ENCODE assay signal across 9 cellular contexts in the genomic region with DNA sequence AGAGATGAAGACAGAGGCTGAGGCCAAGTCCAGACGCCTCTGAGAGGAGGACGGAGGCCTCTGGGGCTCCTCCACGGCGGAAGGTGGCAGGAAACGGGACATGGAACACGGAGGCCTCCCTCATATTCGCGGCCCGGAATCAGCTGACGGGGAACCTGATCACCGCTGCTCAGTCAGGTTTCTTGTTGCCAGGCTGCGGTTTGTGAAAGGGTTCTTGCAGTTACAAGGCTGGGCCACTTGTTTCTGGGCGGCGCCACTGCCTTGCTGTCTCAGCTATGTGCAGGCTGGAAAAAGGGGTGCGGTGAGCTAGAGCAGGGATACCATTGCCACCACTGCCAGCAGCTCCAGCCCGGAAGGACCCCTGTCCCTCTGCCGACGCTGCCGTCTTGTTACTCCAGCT. TPM values are rescaled to one million over a fixed set of nuclear protein-coding genes. Genes with fewer than 3 reads are reported as not detected.
DNase-seq lines count a peak whose midpoint lies in the region; ATAC-seq and TF ChIP-seq lines count a peak whose summit lies in the region.
"Had no signal": no experiment of that assay in that cellular context is flagged by ENCODE, and none has a peak within 500 bp of the region (broad histone marks: within the 10 kb centered on the region; RNA-seq: fewer than 3 reads in every experiment).

No MANE protein-coding gene starts in this region.

- DNase-seq in Caki2 (ENCODE audit: low read depth): peak; percentile 14
- peak; percentile 9 for DNase-seq in NT2/D1 (ENCODE audit: low read depth, low spot score)
- DNase-seq in iPS-NIHi11 (ENCODE audit: low spot score): peak; percentile 58
- DNase-seq in NOMO-1 treated with dmso at 0.1 percent for 144 hours (lab: John Stamatoyannopoulos, UW; ENCODE audit: unreplicated experiment): no peak
- DNase-seq in activated effector memory CD4-positive, alpha-beta T cell treated with anti-CD3 and anti-CD28 coated beads, Interleukin-2, amount 50 U/mL, for 16 hours: no peak
- DNase-seq in uterus: no peak
- DNase-seq: activated naive CD4-positive, alpha-beta T cell treated with Interleukin-2 at 50 U/mL for 16 hours had no signal

- intact Hi-C loops in uterus (cut with DNase I; ENCODE audit: low total_unique reads): no loop called here

- H3K9ac ChIP-seq in NT2/D1 (ENCODE audit: insufficient read length, low read depth): no peak overlapping the region

- no peaks in the 10 kb centered on the region for H3K4me1 ChIP-seq in NT2/D1 (ENCODE audit: insufficient read depth, insufficient read length)
- H3K4me1 ChIP-seq in uterus: no peaks in the 10 kb centered on the region

- in situ Hi-C loops in Caki2 (cut with HindIII; ENCODE audit: low pct_unique_long_range_greater_than_20kb, low sequenced_read_pairs): no loop called here

- no peaks in the 10 kb centered on the region for H3K9me3 ChIP-seq in NT2/D1 (ENCODE audit: insufficient read depth, low read length)
- no peaks in the 10 kb centered on the region for H3K9me3 ChIP-seq in uterus

- H3K4me3 ChIP-seq in NT2/D1 (ENCODE audit: insufficient read length, low read depth): no peak overlapping the region
- H3K4me3 ChIP-seq in uterus: no peak overlapping the region

- peak; percentile 77 for ATAC-seq in GM21515 (IDR thresholded peaks at IDR 0.05; ENCODE audit: unreplicated experiment)
- no peak for ATAC-seq in HG02571 (IDR thresholded peaks at IDR 0.05; ENCODE audit: unreplicated experiment)

- no peaks in the 10 kb centered on the region for H3K27me3 ChIP-seq in NT2/D1 (ENCODE audit: insufficient read depth, insufficient read length)
- no peaks in the 10 kb centered on the region for H3K27me3 ChIP-seq in uterus

- no peak overlapping the region for H3K27ac ChIP-seq in uterus

- H3K36me3 ChIP-seq in NT2/D1 (ENCODE audit: insufficient read depth, insufficient read length, low read length) (no peaks in the 10 kb centered on the region), uterus (no peaks in the 10 kb centered on the region)

- no peak for TF ChIP-seq CTCF in uterus (IDR thresholded peaks at IDR 0.05)

- TF ChIP-seq POLR2A in uterus (IDR thresholded peaks at IDR 0.05): no peak

RNA-seq across cellular contexts. Expression of gene MMP1, which starts 10.0 kb away (rescaled TPM):
- 0.26 and 0.78 TPM in 2 replicates for total RNA-seq in Caki2 (2014; rRNA removed; shearing (Covaris generic); ENCODE audit: low replicate concordance)
- under 1 TPM in 1 of 4 donors, not detected in 3; 0.41 TPM for total RNA-seq in uterus

RNA-seq across cellular contexts. Expression of gene MMP10, which starts 27.5 kb away (rescaled TPM):
- total RNA-seq in Caki2 (2014; rRNA removed; shearing (Covaris generic); ENCODE audit: low replicate concordance): 2.1 TPM in 1 of 2 replicates, not detected in the other
- under 1 TPM in 1 of 4 donors, not detected in 3; 0.67 TPM for total RNA-seq in uterus

RNA-seq across cellular contexts. Expression of gene MMP3, which starts 35.5 kb away (rescaled TPM):
- not detected in 2 replicates for total RNA-seq in Caki2 (2014; rRNA removed; shearing (Covaris generic); ENCODE audit: low replicate concordance)
- total RNA-seq in uterus: not detected

Comparison
In these comparisons a context has a peak if more than half of its experiments do, and no peak if none do; other contexts are left out.
1. DNase-seq: peak in Caki2 (single experiment), NT2/D1 (single experiment) and iPS-NIHi11 (single experiment); none in NOMO-1 treated with dmso at 0.1 percent for 144 hours (single experiment), activated effector memory CD4-positive, alpha-beta T cell treated with anti-CD3 and anti-CD28 coated beads, Interleukin-2, amount 50 U/mL, for 16 hours (single experiment) and uterus (0 of 2).